ENCODE assay signal across 8 cellular contexts in the genomic region with DNA sequence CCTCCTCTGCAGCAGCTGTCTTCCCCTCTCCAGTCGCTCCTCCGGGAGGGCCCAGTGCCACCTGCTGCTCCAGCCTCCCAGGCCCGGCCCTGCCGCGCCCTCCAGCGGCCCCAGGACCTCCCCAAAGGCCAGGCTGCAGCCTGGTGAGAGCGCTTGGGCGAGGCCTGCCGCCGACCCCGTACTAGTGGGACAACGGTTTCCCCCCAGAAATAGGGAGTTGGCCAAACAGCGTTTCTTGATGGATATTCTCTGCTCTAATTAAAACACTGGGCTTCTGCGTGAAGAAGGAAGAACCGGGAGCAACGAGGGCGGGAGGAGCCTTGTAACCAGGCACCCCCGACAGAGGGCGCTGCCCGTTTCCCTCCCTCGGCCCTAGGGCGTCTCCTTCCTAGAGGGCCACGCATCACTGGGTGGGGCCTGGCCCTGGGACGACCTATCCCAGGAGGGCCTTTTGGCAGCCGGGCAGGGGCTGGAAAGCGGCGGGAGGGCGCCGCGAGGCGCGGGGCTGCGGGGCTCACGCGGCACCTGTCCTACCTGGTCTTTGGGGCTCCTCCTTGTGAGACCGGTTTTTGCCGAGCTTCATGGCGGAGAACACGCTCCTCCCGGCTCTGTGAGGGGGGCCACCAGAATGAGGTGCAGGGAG. TPM values are rescaled to one million over a fixed set of nuclear protein-coding genes. Genes with fewer than 3 reads are reported as not detected.
DNase-seq lines count a peak whose midpoint lies in the region; ATAC-seq and TF ChIP-seq lines count a peak whose summit lies in the region.

No MANE protein-coding gene starts in this region.

- H3K27me3 ChIP-seq in left lung, result peaks cover 0 to 21% of the 10 kb centered on the region in 2 donors

- H3K4me3 ChIP-seq in coronary artery, result peak overlapping the region; percentile 68
- H3K4me3 ChIP-seq in left lung, result peak overlapping the region; percentile 21 to 39

- H3K4me1 ChIP-seq in left lung, result peaks cover 8 to 12% of the 10 kb centered on the region in 2 donors

- intact Hi-C loops in left lung (cut with DNase I), result no loop called here

- H3K9me3 ChIP-seq in left lung, result no peaks in the 10 kb centered on the region

- DNase-seq in DMS 273 (lab: John Stamatoyannopoulos, UW; ENCODE audit: unreplicated experiment), result peak; percentile 97
- DNase-seq in NCI-H345 (lab: John Stamatoyannopoulos, UW), result peak; percentile 56
- DNase-seq in activated CD4-positive, alpha-beta T cell treated with anti-CD3 and anti-CD28 coated beads for 4 hours, result peak; percentile 72 to 77
- no peak for DNase-seq in coronary artery (ENCODE audit: low spot score)
- peak; percentile 82 to 93 for DNase-seq in left lung
- peak; percentile 68 for DNase-seq in stimulated activated CD4-positive, alpha-beta T cell treated with anti-CD3 and anti-CD28 coated beads, Interleukin-2, amount 100 ng/mL, for 4 hours (ENCODE audit: low read depth)

- H3K27ac ChIP-seq in coronary artery (no peak overlapping the region), left lung (no peak overlapping the region)

- ATAC-seq in HG02678 (IDR thresholded peaks at IDR 0.05; ENCODE audit: unreplicated experiment) (peak; percentile 70), left lung (peak; percentile 99), HG02610 (IDR thresholded peaks at IDR 0.05; ENCODE audit: unreplicated experiment) (no peak)

- H3K36me3 ChIP-seq in left lung, result no peaks in the 10 kb centered on the region

- TF ChIP-seq CTCF in coronary artery (IDR thresholded peaks at IDR 0.05), result peak; percentile 75
- TF ChIP-seq CTCF in left lung (IDR thresholded peaks at IDR 0.05), result peak; percentile 79 to 82

RNA-seq across cellular contexts. Expression of a gene that starts 25.4 kb away (rescaled TPM):
- total RNA-seq in left lung, result under 1 TPM in 1 of 2 donors, not detected in 1; 0.10 TPM
